Comparison of ENCODE assay signal across 9 cellular contexts in genomic region chr6:11918021-11918738, GRCh38.
A peak's percentile ranks its signal among the peaks of the same experiment; 100 is the strongest.
DNase-seq lines count a peak whose midpoint lies in the region; ATAC-seq and TF ChIP-seq lines count a peak whose summit lies in the region.
"Had no signal": no experiment of that assay in that cellular context is flagged by ENCODE, and none has a peak within 500 bp of the region (broad histone marks: within the 10 kb centered on the region; RNA-seq: fewer than 3 reads in every experiment).

No MANE protein-coding gene starts in this region.

- POLR2A ChIA-PET in T-cell (lab: Charles Lee): no interaction called here

- DNase-seq in Right ventricle myocardium inferior (ENCODE audit: missing footprints): peak; percentile 51
- DNase-seq in cardiac septum (ENCODE audit: low spot score): no peak
- peak; percentile 93 for DNase-seq in amniotic epithelial cell (ENCODE audit: low read depth)
- DNase-seq in kidney glomerular epithelial cell (lab: John Stamatoyannopoulos, UW): peak; percentile 75
- no peak for DNase-seq in type B pancreatic cell (ENCODE audit: extremely low spot score, unreplicated experiment)
- DNase-seq in stimulated activated CD4-positive, alpha-beta T cell treated with anti-CD3 and anti-CD28 coated beads, Interleukin-2, amount 100 ng/mL, for 48 hours: no peak
- DNase-seq in T-cell: no peak

- peak overlapping the region; percentile 76 for H3K27ac Mint-ChIP-seq in type B pancreatic cell
- H3K27ac Mint-ChIP-seq in T-cell: no peak overlapping the region
- H3K27ac Mint-ChIP-seq: activated T-helper 2 cell treated with anti-CD3 and anti-CD28 coated beads, Interferon-gamma antibody, Interleukin-2, Interleukin-4, amounts not matched to agents 10 μg/mL and 5 μg/mL and 100 μg/mL, durations not matched to agents 14 hours and 24 hours and 36 hours had no signal

- no peaks in the 10 kb centered on the region for H3K27me3 Mint-ChIP-seq in type B pancreatic cell
- no peaks in the 10 kb centered on the region for H3K27me3 Mint-ChIP-seq in T-cell

- H3K4me3 Mint-ChIP-seq in type B pancreatic cell: peak overlapping the region; percentile 67
- H3K4me3 Mint-ChIP-seq in T-cell: no peak overlapping the region

- no peak for TF ChIP-seq CTCF in type B pancreatic cell (conservative IDR thresholded peaks at IDR 0.05)

- intact Hi-C loops in Right ventricle myocardium inferior (cut with DNase I) (no loop called here), cardiac septum (cut with DNase I) (no loop called here)

- no peaks in the 10 kb centered on the region for H3K36me3 Mint-ChIP-seq in type B pancreatic cell
- no peaks in the 10 kb centered on the region for H3K36me3 Mint-ChIP-seq in T-cell

- H3K4me1 Mint-ChIP-seq in type B pancreatic cell (ENCODE audit: unreplicated experiment) (peaks cover 19% of the 10 kb centered on the region), T-cell (no peaks in the 10 kb centered on the region)

- H3K9me3 Mint-ChIP-seq in type B pancreatic cell (no peaks in the 10 kb centered on the region), T-cell (no peaks in the 10 kb centered on the region)
- H3K9me3 Mint-ChIP-seq: activated T-helper 2 cell treated with anti-CD3 and anti-CD28 coated beads, Interferon-gamma antibody, Interleukin-2, Interleukin-4, amounts not matched to agents 10 μg/mL and 5 μg/mL and 100 μg/mL, durations not matched to agents 14 hours and 24 hours and 36 hours had no signal

- ATAC-seq in Right ventricle myocardium inferior (no peak), HG02759 (IDR thresholded peaks at IDR 0.05; ENCODE audit: unreplicated experiment) (no peak), T-cell (replicated peaks in 1 of 4) (no peak)

- CTCF ChIA-PET in T-cell (lab: Charles Lee): no interaction called here

Comparison
In these comparisons a context has a peak if more than half of its experiments do, and no peak if none do; other contexts are left out.
1. DNase-seq: peak in Right ventricle myocardium inferior (single experiment), amniotic epithelial cell (single experiment) and kidney glomerular epithelial cell (single experiment); none in cardiac septum (single experiment), type B pancreatic cell (single experiment), stimulated activated CD4-positive, alpha-beta T cell treated with anti-CD3 and anti-CD28 coated beads, Interleukin-2, amount 100 ng/mL, for 48 hours (0 of 2) and T-cell (0 of 34).